ENCODE assay signal across 8 cellular contexts in genomic region chr6:2902470-2902762, GRCh38. TPM values are rescaled to one million over a fixed set of nuclear protein-coding genes. Genes with fewer than 3 reads are reported as not detected.
DNase-seq lines count a peak whose midpoint lies in the region; ATAC-seq and TF ChIP-seq lines count a peak whose summit lies in the region.

No MANE protein-coding gene starts in this region.

- no peaks in the 10 kb centered on the region for H3K79me2 ChIP-seq in mammary epithelial cell (ENCODE audit: insufficient read depth, low read length)

- peaks cover 4% of the 10 kb centered on the region for H3K36me3 Mint-ChIP-seq in IgD-negative memory B cell
- H3K36me3 Mint-ChIP-seq in stimulated activated naive B cell treated with anti-CD40 and anti-IgM and Interleukin-4, amounts not matched to agents 10 μg/mL and 1 μg/mL and 100 μg/mL, for 72 hours: peaks cover 54% of the 10 kb centered on the region in 2 donors

- H3K9ac ChIP-seq in mammary epithelial cell (ENCODE audit: insufficient read depth, low read length): no peak overlapping the region

- H3K36me3 ChIP-seq in mammary epithelial cell (ENCODE audit: insufficient read depth, low read length) (no peaks in the 10 kb centered on the region), left lung (peaks cover 0 to 19% of the 10 kb centered on the region in 2 donors)

- peak overlapping the region; percentile 97 to 100 (median 100) for H3K4me3 Mint-ChIP-seq in IgD-negative memory B cell
- H3K4me3 Mint-ChIP-seq in stimulated activated naive B cell treated with anti-CD40 and anti-IgM and Interleukin-4, amounts not matched to agents 10 μg/mL and 1 μg/mL and 100 μg/mL, for 72 hours: peak overlapping the region; percentile 99

- intact Hi-C loops in mammary epithelial cell (cut with micrococcal nuclease): no loop called here
- intact Hi-C loops in left lung (cut with DNase I): no loop called here

- peaks cover 5% of the 10 kb centered on the region for H3K27me3 ChIP-seq in mammary epithelial cell (ENCODE audit: insufficient read depth, low read length)
- H3K27me3 ChIP-seq in left lung: peaks cover 0 to 8% of the 10 kb centered on the region in 2 donors

- TF ChIP-seq CTCF in mammary epithelial cell (conservative IDR thresholded peaks at IDR 0.05 in 1 of 2, IDR thresholded peaks at IDR 0.05 in 1 of 2; ENCODE audit: extremely low read depth in 1 of 2, insufficient read depth in 1 of 2, low read depth in 1 of 2, low read length in 2 of 2): no peak
- no peak for TF ChIP-seq CTCF in left lung (IDR thresholded peaks at IDR 0.05)

- 3% methylated on average over 8 of the region's 9 CpGs for WGBS in mammary epithelial cell (ENCODE audit: low coverage, missing lambda C conversion rate)

- H3K9me3 ChIP-seq in mammary epithelial cell (replicated peaks; ENCODE audit: insufficient read depth, low read length): no peaks in the 10 kb centered on the region
- no peaks in the 10 kb centered on the region for H3K9me3 ChIP-seq in left lung

- CTCF ChIA-PET in mammary epithelial cell (lab: Charles Lee; ENCODE audit: low non-redundant PET): no interaction called here

- in situ Hi-C loops in mammary epithelial cell (cut with MboI; ENCODE audit: low sequenced_read_pairs in 2 of 2): loop anchor here in 1 of 2 donors (25.0 kb wide), 1 partner anchor 115 kb away; no protein-coding TSS in a partner anchor

- TSS peak; percentile 100 for BruUV-seq in mammary epithelial cell (replicated peaks; lab: Mats Ljungman, UMichigan)

- no peak overlapping the region for H3K27ac ChIP-seq in mammary epithelial cell (ENCODE audit: insufficient read depth, low read depth, low read length)
- peak overlapping the region; percentile 83 to 89 for H3K27ac ChIP-seq in left lung

- H2AFZ ChIP-seq in mammary epithelial cell (ENCODE audit: low read depth, low read length): peak overlapping the region; percentile 80

- H3K27me3 Mint-ChIP-seq in IgD-negative memory B cell: no peaks in the 10 kb centered on the region
- no peaks in the 10 kb centered on the region for H3K27me3 Mint-ChIP-seq in stimulated activated naive B cell treated with anti-CD40 and anti-IgM and Interleukin-4, amounts not matched to agents 10 μg/mL and 1 μg/mL and 100 μg/mL, for 72 hours

- H4K20me1 ChIP-seq in mammary epithelial cell (ENCODE audit: insufficient read depth, low read length): no peaks in the 10 kb centered on the region

- peak overlapping the region; percentile 85 for H3K4me2 ChIP-seq in mammary epithelial cell (ENCODE audit: insufficient read depth, low read depth, low read length)

- peaks cover 0 to 2% (median 0%) of the 10 kb centered on the region in 3 donors for H3K9me3 Mint-ChIP-seq in IgD-negative memory B cell
- peaks cover 5 to 6% of the 10 kb centered on the region in 2 donors for H3K9me3 Mint-ChIP-seq in stimulated activated naive B cell treated with anti-CD40 and anti-IgM and Interleukin-4, amounts not matched to agents 10 μg/mL and 1 μg/mL and 100 μg/mL, for 72 hours

- H3K4me3 ChIP-seq in mammary epithelial cell (replicated peaks in 1 of 3; ENCODE audit: insufficient read depth in 1 of 3, low read depth in 2 of 3, low read length in 3 of 3): peak overlapping the region; percentile 3 to 39 (median 33)
- H3K4me3 ChIP-seq in left lung: peak overlapping the region; percentile 76 to 84

- dilution Hi-C loops in mammary epithelial cell (cut with HindIII; ENCODE audit: low sequenced_read_pairs): loop anchor here (5.0 kb wide), 1 partner anchor 35 kb away; no protein-coding TSS in a partner anchor

- H3K27ac Mint-ChIP-seq in IgD-negative memory B cell: peak overlapping the region; percentile 92 to 99 (median 93)
- peak overlapping the region; percentile 99 for H3K27ac Mint-ChIP-seq in stimulated activated naive B cell treated with anti-CD40 and anti-IgM and Interleukin-4, amounts not matched to agents 10 μg/mL and 1 μg/mL and 100 μg/mL, for 72 hours

- no peak for DNase-seq in mammary epithelial cell
- no peak for DNase-seq in left lung
- no peak for DNase-seq in stimulated activated naive B cell treated with anti-CD40 and anti-IgM and Interleukin-4, amounts not matched to agents 10 μg/mL and 1 μg/mL and 100 μg/mL, for 72 hours
- no peak for DNase-seq in NCI-H82 (lab: John Stamatoyannopoulos, UW)
- DNase-seq in kidney tubule cell (ENCODE audit: low spot score): no peak

- ATAC-seq in left lung (peak; percentile 63), GM18909 (IDR thresholded peaks at IDR 0.05; ENCODE audit: poor library complexity, unreplicated experiment) (no peak), HG03571 (IDR thresholded peaks at IDR 0.05; ENCODE audit: unreplicated experiment) (no peak)
- no peak for ATAC-seq in stimulated activated naive B cell treated with anti-CD40 and anti-IgM and Interleukin-4, amounts not matched to agents 10 μg/mL and 1 μg/mL and 100 μg/mL, for 72 hours (replicated peaks)

- peaks cover 6% of the 10 kb centered on the region for H3K4me1 ChIP-seq in mammary epithelial cell (ENCODE audit: insufficient read depth, low read length)
- peaks cover 0 to 61% of the 10 kb centered on the region in 2 donors for H3K4me1 ChIP-seq in left lung

- H3K4me1 Mint-ChIP-seq in IgD-negative memory B cell: peaks cover 44 to 49% (median 49%) of the 10 kb centered on the region in 3 donors
- peaks cover 49 to 71% of the 10 kb centered on the region in 2 donors for H3K4me1 Mint-ChIP-seq in stimulated activated naive B cell treated with anti-CD40 and anti-IgM and Interleukin-4, amounts not matched to agents 10 μg/mL and 1 μg/mL and 100 μg/mL, for 72 hours

RNA-seq across cellular contexts. Expression of gene SERPINB9, which starts 0.7 kb away (rescaled TPM):
- polyA plus RNA-seq in IgD-negative memory B cell (20.1 TPM), mammary epithelial cell (0.11 TPM)
- total RNA-seq in mammary epithelial cell (1 to 10 TPM in 1 of 2 donors, under 1 TPM in 1; 0.16 to 1.2 TPM), left lung (10 to 100 TPM in 1 of 2 donors, 1 to 10 TPM in 1; 7.6 to 17.0 TPM)
- not detected for polyA minus RNA-seq in mammary epithelial cell
